In the genomic region with DNA sequence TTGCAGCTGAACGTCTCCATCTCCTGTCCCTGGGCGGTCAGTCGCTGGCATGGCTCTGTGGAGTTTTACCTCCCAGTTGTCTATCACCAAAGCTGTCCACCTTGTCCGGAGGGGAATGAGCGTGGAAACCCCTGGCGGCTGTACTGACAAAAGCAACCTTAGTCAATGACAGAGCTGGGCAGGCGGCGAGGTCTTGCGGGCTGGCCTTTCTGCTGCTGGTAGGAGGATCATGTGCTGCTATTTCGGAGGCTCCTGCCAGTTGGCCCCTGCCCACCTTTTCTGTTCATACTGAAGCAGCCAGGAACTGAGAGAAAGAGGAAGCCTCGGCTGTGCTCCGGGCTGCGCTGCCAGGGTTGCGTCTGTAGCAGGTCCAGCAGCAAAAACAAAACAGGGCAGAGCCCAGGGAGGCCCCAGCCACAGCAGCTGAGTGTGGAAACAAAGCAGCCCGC, we compare ENCODE assay signal across 9 cellular contexts. TPM values are rescaled to one million over a fixed set of nuclear protein-coding genes. Genes with fewer than 3 reads are reported as not detected.
DNase-seq lines count a peak whose midpoint lies in the region; ATAC-seq and TF ChIP-seq lines count a peak whose summit lies in the region.
"Had no signal": no experiment of that assay in that cellular context is flagged by ENCODE, and none has a peak within 500 bp of the region (broad histone marks: within the 10 kb centered on the region; RNA-seq: fewer than 3 reads in every experiment).

No MANE protein-coding gene starts in this region.

- H3K9ac ChIP-seq in MM.1S (ENCODE audit: low read length), result no peak overlapping the region

- no peak overlapping the region for H2AFZ ChIP-seq in MM.1S (ENCODE audit: low read length)

- H3K4me1 ChIP-seq in MM.1S (ENCODE audit: low read length), result no peaks in the 10 kb centered on the region

- H3K4me1 Mint-ChIP-seq in stimulated activated effector memory CD8-positive, alpha-beta T cell treated with anti-CD3 and anti-CD28 coated beads, Interleukin-12 subunit alpha, Interleukin-12 subunit beta, amount 100 ng/mL, for 72 hours, result no peaks in the 10 kb centered on the region

- no peak overlapping the region for H3K27ac ChIP-seq in MM.1S (ENCODE audit: low read length)

- H3K27me3 ChIP-seq in MM.1S (replicated peaks; ENCODE audit: insufficient read depth, low read length), result no peaks in the 10 kb centered on the region

- no peak overlapping the region for H3K4me2 ChIP-seq in MM.1S (ENCODE audit: low read depth, low read length)

- H4K20me1 ChIP-seq in MM.1S (ENCODE audit: insufficient read depth, low read length), result no peaks in the 10 kb centered on the region

- no peak overlapping the region for H3K27ac Mint-ChIP-seq in stimulated activated effector memory CD8-positive, alpha-beta T cell treated with anti-CD3 and anti-CD28 coated beads, Interleukin-12 subunit alpha, Interleukin-12 subunit beta, amount 100 ng/mL, for 72 hours

- no peaks in the 10 kb centered on the region for H3K36me3 ChIP-seq in MM.1S (replicated peaks; ENCODE audit: insufficient read depth, low read length)

- no peaks in the 10 kb centered on the region for H3K9me3 Mint-ChIP-seq in stimulated activated effector memory CD8-positive, alpha-beta T cell treated with anti-CD3 and anti-CD28 coated beads, Interleukin-12 subunit alpha, Interleukin-12 subunit beta, amount 100 ng/mL, for 72 hours

- H3K79me2 ChIP-seq in MM.1S (ENCODE audit: low read length), result no peaks in the 10 kb centered on the region

- in situ Hi-C loops in T47D (cut with HindIII; ENCODE audit: low pct_unique_long_range_greater_than_20kb, low sequenced_read_pairs), result no loop called here

- H3K4me3 ChIP-seq in MM.1S (ENCODE audit: low read length), result no peak overlapping the region

- DNase-seq in T47D (ENCODE audit: low read depth in 1 of 2, low spot score in 1 of 2) (peak; percentile 37 to 67), left colon (peak; percentile 19 to 62), NCI-H82 (lab: John Stamatoyannopoulos, UW) (no peak), D341Med (ENCODE audit: low spot score) (no peak), MM.1S (no peak)
- DNase-seq in stimulated activated effector memory CD8-positive, alpha-beta T cell treated with anti-CD3 and anti-CD28 coated beads, Interleukin-12 subunit alpha, Interleukin-12 subunit beta, amount 100 ng/mL, for 72 hours (ENCODE audit: low spot score in 2 of 2), result no peak

- H3F3A ChIP-seq in MM.1S (ENCODE audit: insufficient read depth, low read length), result no peaks in the 10 kb centered on the region

- no peak for TF ChIP-seq CTCF in MM.1S (IDR thresholded peaks at IDR 0.05; ENCODE audit: low read length)

- no peak overlapping the region for H3K4me3 Mint-ChIP-seq in stimulated activated effector memory CD8-positive, alpha-beta T cell treated with anti-CD3 and anti-CD28 coated beads, Interleukin-12 subunit alpha, Interleukin-12 subunit beta, amount 100 ng/mL, for 72 hours

- H3K9me3 ChIP-seq in MM.1S (replicated peaks; ENCODE audit: insufficient read depth, low read length), result no peaks in the 10 kb centered on the region

- intact Hi-C loops in left colon (cut with DNase I, micrococcal nuclease), result no loop called here

- ATAC-seq in HG02885 (IDR thresholded peaks at IDR 0.05; ENCODE audit: poor library complexity, unreplicated experiment), result peak; percentile 75
- peak; percentile 11 for ATAC-seq in left colon
- ATAC-seq in stimulated activated effector memory CD8-positive, alpha-beta T cell treated with anti-CD3 and anti-CD28 coated beads, Interleukin-12 subunit alpha, Interleukin-12 subunit beta, amount 100 ng/mL, for 72 hours, result peak; percentile 13
- ATAC-seq in HG03342 (IDR thresholded peaks at IDR 0.05; ENCODE audit: unreplicated experiment), result no peak

- H3K36me3 Mint-ChIP-seq in stimulated activated effector memory CD8-positive, alpha-beta T cell treated with anti-CD3 and anti-CD28 coated beads, Interleukin-12 subunit alpha, Interleukin-12 subunit beta, amount 100 ng/mL, for 72 hours, result no peaks in the 10 kb centered on the region

- H3K9me2 ChIP-seq in MM.1S (replicated peaks; ENCODE audit: insufficient read depth, low read length), result no peaks in the 10 kb centered on the region

RNA-seq across cellular contexts. Expression of a gene that starts 57.7 kb away (rescaled TPM):
- total RNA-seq in left colon, result 1 to 10 TPM; 8.1 to 9.3 TPM
- total RNA-seq: NCI-H460 had no signal

Comparison
In these comparisons a context has a peak if more than half of its experiments do, and no peak if none do; other contexts are left out.
1. DNase-seq: peak in T47D (2 of 2) and left colon (2 of 2); none in stimulated activated effector memory CD8-positive, alpha-beta T cell treated with anti-CD3 and anti-CD28 coated beads, Interleukin-12 subunit alpha, Interleukin-12 subunit beta, amount 100 ng/mL, for 72 hours (0 of 2), NCI-H82 (single experiment), D341Med (single experiment) and MM.1S (single experiment).